In genomic region chr16:17177242-17177967, GRCh38 we compare ENCODE assay signal across 18 cellular contexts.
DNase-seq lines count a peak whose midpoint lies in the region; ATAC-seq, FAIRE-seq and TF ChIP-seq lines count a peak whose summit lies in the region.
"Had no signal": no experiment of that assay in that cellular context is flagged by ENCODE, and none has a peak within 500 bp of the region (broad histone marks: within the 10 kb centered on the region; RNA-seq: fewer than 3 reads in every experiment).

No MANE protein-coding gene starts in this region.

- no peaks in the 10 kb centered on the region for H3K9me3 Mint-ChIP-seq in CD14-positive monocyte
- H3K9me3 Mint-ChIP-seq: activated CD8-positive, alpha-beta T cell treated with anti-CD3 and anti-CD28 coated beads for 36 hours; CD8-positive, alpha-beta memory T cell; T-cell had no signal

- intact Hi-C loops in CD14-positive monocyte (cut with micrococcal nuclease), result no loop called here
- intact Hi-C loops in IMR-90 (cut with micrococcal nuclease), result no loop called here
- intact Hi-C loops in pancreas (cut with DNase I), result no loop called here

- H3K23ac ChIP-seq in IMR-90 (ENCODE audit: low read depth, low read length), result no peak overlapping the region

- WGBS in IMR-90 (ENCODE audit: extremely low coverage in 2 of 2, insufficient read length in 1 of 2), 2 experiments, result 43% methylated on average over 3 of the region's 7 CpGs; no CpG with 5 or more reads in 1 of the 2 experiments
- WGBS in pancreas, 2 donors, result 71 to 74% methylated on average over 7 of the region's 7 CpGs

- H3K9ac ChIP-seq in IMR-90 (ENCODE audit: low read depth, low read length), result no peak overlapping the region
- H3K9ac ChIP-seq in keratinocyte (ENCODE audit: control insufficient read depth, extremely low read depth, insufficient read depth, low read length), result no peak overlapping the region

- POLR2A ChIA-PET in IMR-90 (lab: Charles Lee; ENCODE audit: unreplicated experiment), result no interaction called here

- DNase-seq in CD14-positive monocyte (ENCODE audit: low spot score), result no peak
- DNase-seq in IMR-90, result peak; percentile 68
- peak; percentile 29 for DNase-seq in astrocyte of the hippocampus (ENCODE audit: low read depth, low spot score)
- peak; percentile 36 for DNase-seq in keratinocyte (ENCODE audit: low read depth, low spot score)
- no peak for DNase-seq in SW 1271 (lab: John Stamatoyannopoulos, UW)
- DNase-seq in pancreas, result no peak
- DNase-seq in NCI-H2029 (lab: John Stamatoyannopoulos, UW), result no peak
- DNase-seq: activated CD8-positive, alpha-beta T cell treated with anti-CD3 and anti-CD28 coated beads for 36 hours; CD8-positive, alpha-beta memory T cell; left colon; right cardiac atrium; RPMI8226; T-cell; uterus had no signal

- H2AK5ac ChIP-seq in IMR-90 (ENCODE audit: low read depth, low read length), result no peak overlapping the region

- CTCF ChIA-PET in IMR-90 (lab: Yijun Ruan, JAX), result no interaction called here

- peaks cover 26 to 41% of the 10 kb centered on the region in 2 donors for H3K36me3 Mint-ChIP-seq in CD14-positive monocyte

- H3K56ac ChIP-seq in IMR-90 (ENCODE audit: extremely low read depth, insufficient read depth, low read length), result no peak overlapping the region

- H4K20me1 ChIP-seq in IMR-90 (ENCODE audit: insufficient read depth, low read length) (peaks cover 18% of the 10 kb centered on the region; the same call in 1 of the 2 replicates), keratinocyte (ENCODE audit: control insufficient read depth, extremely low read depth, insufficient read depth, low read length) (peaks cover 4% of the 10 kb centered on the region)

- H3K36me3 ChIP-seq in IMR-90 (ENCODE audit: control insufficient read depth, insufficient read depth, low read length), result 0 out of 2 replicates have a peak, but pooled peaks cover 2% of the 10 kb centered on the region
- H3K36me3 ChIP-seq in keratinocyte (ENCODE audit: control insufficient read depth in 2 of 2, extremely low read depth in 1 of 2, insufficient read depth in 2 of 2, low read length in 2 of 2), result no peaks in the 10 kb centered on the region
- H3K36me3 ChIP-seq in pancreas, result no peaks in the 10 kb centered on the region
- H3K36me3 ChIP-seq: neutrophil, uterus had no signal

- no peak overlapping the region for H2BK20ac ChIP-seq in IMR-90 (ENCODE audit: low read depth, low read length)

- H3K4me1 Mint-ChIP-seq in CD14-positive monocyte, result peaks cover 66% of the 10 kb centered on the region

- TF ChIP-seq RAD21 in IMR-90 (IDR thresholded peaks at IDR 0.05; ENCODE audit: low read length), result no peak

- dilution Hi-C loops in IMR-90 (cut with HindIII; ENCODE audit: low sequenced_read_pairs, unreplicated experiment) (no loop called here), keratinocyte (cut with MboI; ENCODE audit: extremely low pct_ligation_motif_present, low sequenced_read_pairs) (no loop called here)

- no TSS peak for BruUV-seq in IMR-90 (replicated peaks; lab: Mats Ljungman, UMichigan)

- ATAC-seq in IMR-90 (ENCODE audit: low read depth) (no peak), pancreas (no peak), GM19455 (IDR thresholded peaks at IDR 0.05; ENCODE audit: unreplicated experiment) (no peak)
- ATAC-seq: activated CD8-positive, alpha-beta T cell treated with anti-CD3 and anti-CD28 coated beads for 36 hours; GM12878; left colon; right cardiac atrium; T-cell had no signal

- no peak overlapping the region for H3K18ac ChIP-seq in IMR-90 (ENCODE audit: low read depth, low read length)

- TF ChIP-seq POLR2A in IMR-90 (IDR thresholded peaks at IDR 0.05; ENCODE audit: low read depth, low read length), result no peak

- H4K8ac ChIP-seq in IMR-90 (ENCODE audit: low read depth in 2 of 2, low read length in 2 of 2), result no peak overlapping the region

- H3K4me2 ChIP-seq in IMR-90 (ENCODE audit: low read depth, low read length) (no peak overlapping the region), keratinocyte (ENCODE audit: control insufficient read depth, extremely low read depth, insufficient read depth, low read depth, low read length) (peak overlapping the region; percentile 62)

- no peak overlapping the region for H3K14ac ChIP-seq in IMR-90 (replicated peaks; ENCODE audit: low read depth, low read length)

- H3K9me3 ChIP-seq in IMR-90 (ENCODE audit: control insufficient read depth, insufficient read depth, low read length) (no peaks in the 10 kb centered on the region), keratinocyte (ENCODE audit: control insufficient read depth, low read depth, low read length) (no peaks in the 10 kb centered on the region), pancreas (no peaks in the 10 kb centered on the region)
- H3K9me3 ChIP-seq: neutrophil, uterus had no signal

- no peak overlapping the region for H2BK120ac ChIP-seq in IMR-90 (ENCODE audit: low read depth, low read length)

- no peak overlapping the region for H4K5ac ChIP-seq in IMR-90 (ENCODE audit: low read depth, low read length)

- no peak overlapping the region for H2BK15ac ChIP-seq in IMR-90 (ENCODE audit: low read depth, low read length)

- H3K27ac Mint-ChIP-seq in CD14-positive monocyte, result peak overlapping the region in 4 of 7 donors; percentile 24 to 82 (median 67)
- H3K27ac Mint-ChIP-seq: activated CD8-positive, alpha-beta T cell treated with anti-CD3 and anti-CD28 coated beads for 36 hours; activated naive CD8-positive, alpha-beta T cell; T-cell had no signal

- in situ Hi-C loops in IMR-90 (cut with MboI; ENCODE audit: low sequenced_read_pairs), result no loop called here

- no peak overlapping the region for H3K4me3 Mint-ChIP-seq in CD14-positive monocyte
- H3K4me3 Mint-ChIP-seq: activated CD8-positive, alpha-beta T cell treated with anti-CD3 and anti-CD28 coated beads for 36 hours; activated naive CD8-positive, alpha-beta T cell; CD8-positive, alpha-beta memory T cell; T-cell had no signal

- FAIRE-seq in keratinocyte (lab: Jason Lieb, UNC), result peak; percentile 94
- no peak for FAIRE-seq in pancreas (lab: Jason Lieb, UNC)
- FAIRE-seq: GM12878 had no signal

- peaks cover 9% of the 10 kb centered on the region; the same call in 1 of the 2 replicates for H3K9me1 ChIP-seq in IMR-90 (ENCODE audit: insufficient read depth, low read length)
- no peaks in the 10 kb centered on the region for H3K9me1 ChIP-seq in keratinocyte (ENCODE audit: control insufficient read depth, extremely low read depth, insufficient read depth, low read length)

- H3K79me1 ChIP-seq in IMR-90 (ENCODE audit: low read depth in 1 of 2, low read length in 2 of 2), result peaks cover 0 to 4% of the 10 kb centered on the region in 2 experiments; a peak in 1 of 4 replicates

- H2BK5ac ChIP-seq in IMR-90 (ENCODE audit: low read depth, low read length, poor library complexity, severe bottlenecking), result no peak overlapping the region

- no peak overlapping the region for H4K91ac ChIP-seq in IMR-90 (ENCODE audit: insufficient read depth, low read depth, low read length)

- peaks cover 0 to 3% (median 1%) of the 10 kb centered on the region in 3 donors for H3K27me3 Mint-ChIP-seq in CD14-positive monocyte (ENCODE audit: low read depth in 3 of 3)
- H3K27me3 Mint-ChIP-seq: activated CD8-positive, alpha-beta T cell treated with anti-CD3 and anti-CD28 coated beads for 36 hours; activated naive CD8-positive, alpha-beta T cell; CD8-positive, alpha-beta memory T cell; T-cell had no signal

- no peak overlapping the region for H3K4ac ChIP-seq in IMR-90 (ENCODE audit: low read depth, low read length)

- no peaks in the 10 kb centered on the region for H3K27me3 ChIP-seq in IMR-90 (ENCODE audit: control insufficient read depth, insufficient read depth, low read length)
- H3K27me3 ChIP-seq in keratinocyte (ENCODE audit: control insufficient read depth, extremely low read depth, insufficient read depth, low read length), result no peaks in the 10 kb centered on the region
- H3K27me3 ChIP-seq in pancreas, result no peaks in the 10 kb centered on the region
- H3K27me3 ChIP-seq: neutrophil, uterus had no signal

- H3K4me1 ChIP-seq in IMR-90 (ENCODE audit: control insufficient read depth, insufficient read depth, low read length) (peaks cover 1% of the 10 kb centered on the region; the same call in 1 of the 2 replicates), keratinocyte (ENCODE audit: control insufficient read depth, extremely low read depth, insufficient read depth, low read length) (peaks cover 31% of the 10 kb centered on the region), pancreas (no peaks in the 10 kb centered on the region)
- H3K4me1 ChIP-seq: uterus had no signal

- H3K27ac ChIP-seq in IMR-90 (ENCODE audit: insufficient read depth, low read length) (no peak overlapping the region), keratinocyte (ENCODE audit: control insufficient read depth, insufficient read depth, low read length) (peak overlapping the region; percentile 52), pancreas (no peak overlapping the region)
- H3K27ac ChIP-seq: neutrophil, uterus had no signal

- H2AK9ac ChIP-seq in IMR-90 (replicated peaks; ENCODE audit: low read depth, low read length, poor library complexity), result no peak overlapping the region

- no peaks in the 10 kb centered on the region for H3K79me2 ChIP-seq in keratinocyte (ENCODE audit: control insufficient read depth, insufficient read depth, low read length)

- H3K4me3 ChIP-seq in IMR-90 (ENCODE audit: insufficient read depth, low read depth, low read length) (no peak overlapping the region), keratinocyte (ENCODE audit: control insufficient read depth in 2 of 3, extremely low read depth in 1 of 3, insufficient read depth in 2 of 3, low read depth in 1 of 3, low read length in 3 of 3) (no peak overlapping the region), pancreas (no peak overlapping the region)
- H3K4me3 ChIP-seq: GM12878, uterus had no signal

- TF ChIP-seq CTCF in CD14-positive monocyte (IDR thresholded peaks at IDR 0.05), result no peak
- TF ChIP-seq CTCF in IMR-90 (conservative IDR thresholded peaks at IDR 0.05; ENCODE audit: low read depth, low read length), result no peak
- TF ChIP-seq CTCF in keratinocyte (optimal IDR thresholded peaks at IDR 0.05 in 1 of 3, IDR thresholded peaks at IDR 0.05 in 1 of 3, conservative IDR thresholded peaks at IDR 0.05 in 1 of 3; ENCODE audit: extremely low read depth in 1 of 3, insufficient read depth in 2 of 3, low read length in 3 of 3), result no peak
- no peak for TF ChIP-seq CTCF in pancreas (IDR thresholded peaks at IDR 0.05)

- no peak overlapping the region for H2AFZ ChIP-seq in IMR-90 (replicated peaks; ENCODE audit: low read length, poor library complexity)
- H2AFZ ChIP-seq in keratinocyte (ENCODE audit: control insufficient read depth, low read length), result no peak overlapping the region

TF ChIP-seq in IMR-90, 13 proteins besides CTCF, POLR2A, EP300 and RAD21:
- TF ChIP-seq MAFK (IDR thresholded peaks at IDR 0.05; ENCODE audit: low read depth, low read length), result peak; percentile 27; the same call in 1 of the 2 replicates
- TF ChIP-seq BHLHE40 (IDR thresholded peaks at IDR 0.05; ENCODE audit: low read depth, low read length), result no peak
- TF ChIP-seq CHD1 (IDR thresholded peaks at IDR 0.05; ENCODE audit: low read depth, low read length), result no peak

Comparison
In these comparisons a context has a peak if more than half of its experiments do, and no peak if none do; other contexts are left out.
1. DNase-seq: peak in IMR-90 (single experiment), astrocyte of the hippocampus (single experiment) and keratinocyte (single experiment); none in CD14-positive monocyte (single experiment), SW 1271 (0 of 2), pancreas (0 of 6) and NCI-H2029 (single experiment).